Comparison of ENCODE assay signal across 8 cellular contexts in genomic region chr3:139935071-139935865, GRCh38. TPM values are rescaled to one million over a fixed set of nuclear protein-coding genes. Genes with fewer than 3 reads are reported as not detected.
DNase-seq lines count a peak whose midpoint lies in the region; ATAC-seq, FAIRE-seq and TF ChIP-seq lines count a peak whose summit lies in the region.

Gene CLSTN2, plus strand, starts transcription at chr3:139935185.

- TF ChIP-seq CTCF in D721Med (IDR thresholded peaks at IDR 0.05; ENCODE audit: insufficient read depth, missing control alignments) (no peak), right atrium auricular region (IDR thresholded peaks at IDR 0.05) (no peak), progenitor cell of endocrine pancreas (IDR thresholded peaks at IDR 0.05; ENCODE audit: unreplicated experiment) (no peak)

- no peak for FAIRE-seq in D721Med (lab: Jason Lieb, UNC)

- H3K9ac ChIP-seq in adipocyte (ENCODE audit: low read length): peak within 1 kb of the TSS; percentile 25

- H3K27ac Mint-ChIP-seq in progenitor cell of endocrine pancreas: no peak within 1 kb of the TSS

- H3K36me3 ChIP-seq in adipocyte (ENCODE audit: control insufficient read depth, insufficient read depth, low read length, severe bottlenecking) (no peaks in the 10 kb centered on the region), right atrium auricular region (no peaks in the 10 kb centered on the region)

- H3K4me3 Mint-ChIP-seq in progenitor cell of endocrine pancreas (ENCODE audit: low read depth): peak within 1 kb of the TSS; percentile 77

- H3K36me3 Mint-ChIP-seq in progenitor cell of endocrine pancreas (ENCODE audit: insufficient read depth): no peaks in the 10 kb centered on the region

- ATAC-seq in GM21367 (IDR thresholded peaks at IDR 0.05; ENCODE audit: unreplicated experiment): peak; percentile 64

- H3K4me1 Mint-ChIP-seq in progenitor cell of endocrine pancreas (ENCODE audit: low read depth): peaks cover 11% of the 10 kb centered on the region

- H3K9me3 ChIP-seq in adipocyte (ENCODE audit: control insufficient read depth, low read length) (no peaks in the 10 kb centered on the region), right atrium auricular region (no peaks in the 10 kb centered on the region)

- DNase-seq in D721Med (ENCODE audit: insufficient read length, low spot score): peak; percentile 52
- DNase-seq in NCI-H1930 (lab: John Stamatoyannopoulos, UW): peak; percentile 58 to 72
- peak; percentile 73 for DNase-seq in adipocyte (ENCODE audit: low read depth)
- peak; percentile 79 for DNase-seq in right atrium auricular region (ENCODE audit: low spot score)
- DNase-seq in progenitor cell of endocrine pancreas (ENCODE audit: low spot score, unreplicated experiment): peak; percentile 66
- no peak for DNase-seq in HCEC 1CT
- no peak for DNase-seq in AML-193 (lab: John Stamatoyannopoulos, UW)

- peaks cover 11% of the 10 kb centered on the region for H3K27me3 ChIP-seq in adipocyte (replicated peaks; ENCODE audit: control insufficient read depth, insufficient read depth, low read length)
- H3K27me3 ChIP-seq in right atrium auricular region: no peaks in the 10 kb centered on the region

- peak within 1 kb of the TSS; percentile 70 to 83 for H3K27ac ChIP-seq in right atrium auricular region

- H3K27me3 Mint-ChIP-seq in progenitor cell of endocrine pancreas: peaks cover 61% of the 10 kb centered on the region

- H3K4me1 ChIP-seq in adipocyte (ENCODE audit: control insufficient read depth, insufficient read depth, low read length) (peaks cover 15% of the 10 kb centered on the region), right atrium auricular region (peaks cover 0 to 36% of the 10 kb centered on the region in 2 donors)

- no peaks in the 10 kb centered on the region for H3K9me3 Mint-ChIP-seq in progenitor cell of endocrine pancreas (ENCODE audit: low read depth)

- H3K4me3 ChIP-seq in adipocyte (ENCODE audit: low read length) (peak within 1 kb of the TSS; percentile 75), right atrium auricular region (peak within 1 kb of the TSS; percentile 46 to 66)

RNA-seq across cellular contexts. Expression of gene CLSTN2, which starts in this region (rescaled TPM):
- total RNA-seq in right atrium auricular region: 10 to 100 TPM; 13.6 to 28.3 TPM
- total RNA-seq in progenitor cell of endocrine pancreas: 2.8 and 2.9 TPM in 2 replicates

Comparison
In these comparisons a context has a peak if more than half of its experiments do, and no peak if none do; other contexts are left out.
1. DNase-seq: peak in D721Med (single experiment), NCI-H1930 (2 of 2), adipocyte (single experiment), right atrium auricular region (single experiment) and progenitor cell of endocrine pancreas (single experiment); none in HCEC 1CT (single experiment) and AML-193 (0 of 2).